32 cellular contexts compared by ENCODE assay signal in genomic region chr21:39353295-39353694, GRCh38.
"Had no signal": no experiment of that assay in that cellular context is flagged by ENCODE, and none has a peak within 500 bp of the region (broad histone marks: within the 10 kb centered on the region; RNA-seq: fewer than 3 reads in every experiment).

No MANE protein-coding gene starts in this region.

- DNase-seq: activated CD4-positive, alpha-beta memory T cell treated with anti-CD3 and anti-CD28 coated beads, Interleukin-2, amount 10 ng/mL, durations not matched to agents 7 days and 5 days; activated CD4-positive, alpha-beta T cell treated with anti-CD3 and anti-CD28 coated beads for 48 hours; activated CD4-positive, CD25-positive, alpha-beta regulatory T cell; activated CD8-positive, alpha-beta memory T cell treated with anti-CD3 and anti-CD28 coated beads, Interleukin-2, amount 10 ng/mL, durations not matched to agents 7 days and 5 days; activated gamma-delta T cell; activated naive CD4-positive, alpha-beta T cell treated with anti-CD3 and anti-CD28 coated beads, Interleukin-2, amount 50 U/mL, for 16 hours; activated naive CD8-positive, alpha-beta T cell treated with anti-CD3 and anti-CD28 coated beads, Interleukin-2, amount 50 U/mL, for 24 hours; aorta; brain microvascular endothelial cell; colonic mucosa; dorsolateral prefrontal cortex; gastrocnemius medialis; hypothalamus; left ventricle myocardium superior; mammary epithelial cell; midbrain; natural killer cell; retina; sigmoid colon; stimulated activated CD4-positive, alpha-beta T cell treated with anti-CD3 and anti-CD28 coated beads, Interleukin-15, amount 100 ng/mL, for 24 hours; stomach had no signal

- H3K4me3 ChIP-seq: colonic mucosa, dorsolateral prefrontal cortex, esophagus muscularis mucosa, gastrocnemius medialis, sigmoid colon, smooth muscle cell, stomach, suprapubic skin, tibial nerve had no signal

- H3K4me3 Mint-ChIP-seq: activated CD4-positive, alpha-beta memory T cell treated with anti-CD3 and anti-CD28 coated beads, Interleukin-2, amount 10 ng/mL, durations not matched to agents 7 days and 5 days; activated CD8-positive, alpha-beta memory T cell treated with anti-CD3 and anti-CD28 coated beads, Interleukin-2, amount 10 ng/mL, durations not matched to agents 7 days and 5 days; activated naive CD8-positive, alpha-beta T cell treated with anti-CD3 and anti-CD28 coated beads, Interleukin-2, amount 50 U/mL, for 24 hours; activated T-helper 1 cell treated with anti-CD3 and anti-CD28 coated beads, Interleukin-12 subunit alpha, Interleukin-12 subunit beta, Interleukin-2, Interleukin-4 antibody, amounts not matched to agents 30 ng/mL and 10 ng/mL and 1 ng/mL, durations not matched to agents 14 hours and 24 hours and 36 hours; central memory CD8-positive, alpha-beta T cell; natural killer cell; stimulated activated memory B cell treated with anti-CD40 and anti-IgM and Interleukin-4, amounts not matched to agents 10 μg/mL and 1 μg/mL and 100 μg/mL, for 72 hours; T-helper 1 cell treated with Interleukin-12 subunit alpha and Interleukin-12 subunit beta and Interleukin-4 antibody, amounts not matched to agents 30 μg/mL and 1 μg/mL, for 36 hours had no signal

- H3K36me3 Mint-ChIP-seq: activated CD8-positive, alpha-beta memory T cell treated with anti-CD3 and anti-CD28 coated beads, Interleukin-2, amount 10 ng/mL, durations not matched to agents 7 days and 5 days; natural killer cell; stimulated activated memory B cell treated with anti-CD40 and anti-IgM and Interleukin-4, amounts not matched to agents 10 μg/mL and 1 μg/mL and 100 μg/mL, for 72 hours had no signal

- H3K27me3 Mint-ChIP-seq: progenitor cell of endocrine pancreas had no signal

- H3K9me3 Mint-ChIP-seq: activated CD4-positive, alpha-beta memory T cell treated with anti-CD3 and anti-CD28 coated beads, Interleukin-2, amount 10 ng/mL, durations not matched to agents 7 days and 5 days; activated naive CD8-positive, alpha-beta T cell treated with anti-CD3 and anti-CD28 coated beads, Interleukin-2, amount 50 U/mL, for 24 hours; activated T-helper 1 cell treated with anti-CD3 and anti-CD28 coated beads, Interleukin-12 subunit alpha, Interleukin-12 subunit beta, Interleukin-2, Interleukin-4 antibody, amounts not matched to agents 30 ng/mL and 10 ng/mL and 1 ng/mL, durations not matched to agents 14 hours and 24 hours and 36 hours; central memory CD8-positive, alpha-beta T cell; natural killer cell; stimulated activated memory B cell treated with anti-CD40 and anti-IgM and Interleukin-4, amounts not matched to agents 10 μg/mL and 1 μg/mL and 100 μg/mL, for 72 hours; T-helper 1 cell treated with Interleukin-12 subunit alpha and Interleukin-12 subunit beta and Interleukin-4 antibody, amounts not matched to agents 30 μg/mL and 1 μg/mL, for 36 hours had no signal

- H3K27ac Mint-ChIP-seq: activated CD4-positive, alpha-beta memory T cell treated with anti-CD3 and anti-CD28 coated beads, Interleukin-2, amount 10 ng/mL, durations not matched to agents 7 days and 5 days; activated CD8-positive, alpha-beta memory T cell treated with anti-CD3 and anti-CD28 coated beads, Interleukin-2, amount 10 ng/mL, durations not matched to agents 7 days and 5 days; activated naive CD8-positive, alpha-beta T cell treated with anti-CD3 and anti-CD28 coated beads, Interleukin-2, amount 50 U/mL, for 24 hours; activated T-helper 1 cell treated with anti-CD3 and anti-CD28 coated beads, Interleukin-12 subunit alpha, Interleukin-12 subunit beta, Interleukin-2, Interleukin-4 antibody, amounts not matched to agents 30 ng/mL and 10 ng/mL and 1 ng/mL, durations not matched to agents 14 hours and 24 hours and 36 hours; natural killer cell; progenitor cell of endocrine pancreas; stimulated activated memory B cell treated with anti-CD40 and anti-IgM and Interleukin-4, amounts not matched to agents 10 μg/mL and 1 μg/mL and 100 μg/mL, for 72 hours; T-helper 1 cell treated with Interleukin-12 subunit alpha and Interleukin-12 subunit beta and Interleukin-4 antibody, amounts not matched to agents 30 μg/mL and 1 μg/mL, for 36 hours had no signal

- ATAC-seq: activated CD8-positive, alpha-beta memory T cell treated with anti-CD3 and anti-CD28 coated beads, Interleukin-2, amount 10 ng/mL, durations not matched to agents 7 days and 5 days; activated naive CD8-positive, alpha-beta T cell treated with anti-CD3 and anti-CD28 coated beads, Interleukin-2, amount 50 U/mL, for 24 hours; gastrocnemius medialis; left ventricle myocardium superior; natural killer cell; stimulated activated memory B cell treated with anti-CD40 and anti-IgM and Interleukin-4, amounts not matched to agents 10 μg/mL and 1 μg/mL and 100 μg/mL, for 72 hours had no signal

- FAIRE-seq: islet of Langerhans, urothelium cell line had no signal
